ENCODE assay signal across 1 cellular context in genomic region chr16:75087040-75087979, GRCh38.
TF ChIP-seq lines count a peak whose summit lies in the region.

No MANE protein-coding gene starts in this region.

TF ChIP-seq in GM12878, 131 proteins besides CTCF, POLR2A, EP300 and RAD21 (continued from another document):
- TF ChIP-seq ZBTB33 (IDR thresholded peaks at IDR 0.05) (no peak), BCLAF1 (IDR thresholded peaks at IDR 0.05) (no peak)
